ENCODE assay signal across 9 cellular contexts in the genomic region with DNA sequence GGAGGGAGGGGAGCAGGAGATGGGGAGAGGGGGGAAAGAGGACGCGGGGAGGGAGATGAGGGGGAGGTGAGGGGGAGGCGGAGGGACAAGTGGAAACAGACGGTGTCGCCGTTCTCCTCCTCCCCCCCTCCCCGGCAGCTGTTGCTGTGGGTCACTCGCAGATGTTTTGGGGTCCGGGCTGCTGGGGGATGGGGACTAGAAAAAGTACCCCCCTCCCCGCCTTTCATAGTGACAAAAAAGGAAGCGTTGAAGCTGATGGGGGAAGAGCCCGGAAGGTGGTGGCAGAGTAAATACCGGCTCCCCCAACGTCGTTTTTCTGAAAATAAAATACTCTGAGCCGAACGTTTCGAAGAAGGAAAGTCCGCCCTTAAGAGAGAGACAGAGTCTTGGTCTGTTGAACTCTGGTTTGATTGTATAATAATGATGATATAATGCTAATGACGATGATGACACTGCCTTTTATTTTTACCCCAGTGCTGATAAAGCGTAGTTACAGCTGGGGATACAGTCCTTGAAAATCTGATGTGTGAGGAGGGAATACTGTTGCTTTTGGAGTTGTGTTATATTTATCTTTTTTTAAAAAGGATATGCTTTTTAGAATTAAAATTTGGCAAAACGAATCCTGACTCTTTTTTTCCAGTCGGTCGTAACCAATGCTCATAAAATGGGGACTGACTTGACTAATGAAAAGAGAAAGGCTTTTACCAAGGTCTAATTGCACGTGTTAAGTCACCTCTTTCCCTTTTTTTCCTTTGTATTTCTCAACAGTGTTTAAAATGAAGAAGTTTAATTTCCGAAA. TPM values are rescaled to one million over a fixed set of nuclear protein-coding genes. Genes with fewer than 3 reads are reported as not detected.
A peak's percentile ranks its signal among the peaks of the same experiment; 100 is the strongest.
DNase-seq lines count a peak whose midpoint lies in the region; ATAC-seq and TF ChIP-seq lines count a peak whose summit lies in the region.
"Had no signal": no experiment of that assay in that cellular context is flagged by ENCODE, and none has a peak within 500 bp of the region (broad histone marks: within the 10 kb centered on the region; RNA-seq: fewer than 3 reads in every experiment).

No MANE protein-coding gene starts in this region.

- peaks cover 53% of the 10 kb centered on the region for H3K27me3 Mint-ChIP-seq in activated naive CD8-positive, alpha-beta T cell
- H3K27me3 Mint-ChIP-seq in memory B cell: peaks cover 22% of the 10 kb centered on the region

- peaks cover 2% of the 10 kb centered on the region for H3K36me3 Mint-ChIP-seq in activated naive CD8-positive, alpha-beta T cell
- H3K36me3 Mint-ChIP-seq in memory B cell: peaks cover 2% of the 10 kb centered on the region

- no peaks in the 10 kb centered on the region for H3K9me3 ChIP-seq in left ventricle myocardium inferior (replicated peaks)

- H3K27ac Mint-ChIP-seq in activated naive CD8-positive, alpha-beta T cell: no peak overlapping the region
- H3K27ac Mint-ChIP-seq in memory B cell: no peak overlapping the region

- 1% methylated on average over 26 of the region's 26 CpGs for WGBS in urinary bladder

- H3K4me1 ChIP-seq in left ventricle myocardium inferior (peaks cover 23% of the 10 kb centered on the region), urinary bladder (ENCODE audit: insufficient read depth) (no peaks in the 10 kb centered on the region)

- peak overlapping the region; percentile 72 for H3K4me3 Mint-ChIP-seq in activated naive CD8-positive, alpha-beta T cell
- peak overlapping the region; percentile 14 for H3K4me3 Mint-ChIP-seq in memory B cell

- DNase-seq in left ventricle myocardium inferior (no peak), left ventricle myocardium superior (no peak), memory B cell (ENCODE audit: low spot score in 2 of 2) (no peak), foreskin melanocyte (no peak), NAMALWA (ENCODE audit: low spot score) (no peak)

- TF ChIP-seq CTCF in left ventricle myocardium inferior (IDR thresholded peaks at IDR 0.05; ENCODE audit: borderline replicate concordance): no peak

- H3K9me3 Mint-ChIP-seq in activated naive CD8-positive, alpha-beta T cell (ENCODE audit: low read depth): peaks cover 4% of the 10 kb centered on the region
- no peaks in the 10 kb centered on the region for H3K9me3 Mint-ChIP-seq in memory B cell

- ATAC-seq in left ventricle myocardium superior: no peak
- peak; percentile 24 for ATAC-seq in memory B cell (ENCODE audit: low read depth)
- no peak for ATAC-seq in GM21390 (IDR thresholded peaks at IDR 0.05; ENCODE audit: unreplicated experiment)

- H3K27ac ChIP-seq in left ventricle myocardium inferior (replicated peaks) (no peak overlapping the region), urinary bladder (ENCODE audit: low read depth) (no peak overlapping the region)

- H3K36me3 ChIP-seq in left ventricle myocardium inferior (no peaks in the 10 kb centered on the region), urinary bladder (ENCODE audit: insufficient read depth) (no peaks in the 10 kb centered on the region)

- H3K4me3 ChIP-seq in left ventricle myocardium inferior (peak overlapping the region; percentile 61), urinary bladder (ENCODE audit: low read depth, low read length) (peak overlapping the region; percentile 55)

- H3K4me1 Mint-ChIP-seq in activated naive CD8-positive, alpha-beta T cell (ENCODE audit: low read depth): peaks cover 17% of the 10 kb centered on the region
- H3K4me1 Mint-ChIP-seq in memory B cell: peaks cover 15% of the 10 kb centered on the region

- intact Hi-C loops in left ventricle myocardium inferior (cut with micrococcal nuclease) (no loop called here), left ventricle myocardium superior (cut with micrococcal nuclease) (no loop called here)

- H3K27me3 ChIP-seq in left ventricle myocardium inferior (ENCODE audit: low read depth): peaks cover 80% of the 10 kb centered on the region

RNA-seq across cellular contexts. Expression of a gene that starts 1.0 kb away (rescaled TPM):
- total RNA-seq in left ventricle myocardium inferior: not detected
- not detected for total RNA-seq in left ventricle myocardium superior
- total RNA-seq in urinary bladder: 1.8 TPM
- polyA plus RNA-seq in urinary bladder: 3.4 TPM
- total RNA-seq: liver had no signal
- polyA plus RNA-seq: liver had no signal
